ENCODE assay signal across 1 cellular context in the genomic region with DNA sequence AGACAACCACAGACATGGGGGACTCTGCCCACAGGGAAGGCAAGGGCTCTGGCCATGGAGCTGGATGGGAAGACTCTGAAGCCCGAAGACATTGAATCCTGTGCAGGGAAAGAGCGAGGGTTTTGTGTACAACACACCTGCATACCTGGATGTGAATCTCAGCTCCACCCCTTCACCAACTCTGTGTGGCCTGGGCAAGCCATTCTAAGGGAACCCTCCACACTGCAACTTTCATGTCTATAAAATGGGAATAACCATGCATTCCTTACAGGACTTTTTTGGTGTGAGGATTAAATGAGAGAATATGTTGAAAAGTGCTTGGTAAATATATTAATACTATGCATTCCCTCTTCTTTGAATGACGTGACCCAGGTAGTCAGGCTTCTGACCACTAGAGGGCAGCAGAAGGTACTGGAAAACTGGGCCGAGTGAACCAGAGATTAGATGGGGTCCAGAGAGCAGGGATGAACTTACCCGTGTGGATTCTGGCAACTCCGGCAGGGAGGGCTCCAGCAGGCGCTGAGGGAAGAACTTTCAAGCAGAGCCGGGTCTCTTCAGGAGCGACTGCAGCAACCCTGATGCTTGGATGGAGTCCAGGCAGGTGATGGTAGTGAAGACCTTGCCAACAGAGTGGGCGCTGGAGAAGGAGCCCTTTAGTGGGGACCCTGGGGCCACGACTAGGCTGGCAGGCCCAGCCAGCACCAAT.
TF ChIP-seq lines count a peak whose summit lies in the region.

No MANE protein-coding gene starts in this region.

TF ChIP-seq in HepG2, 621 proteins besides CTCF, POLR2A, EP300 and RAD21 (continued from another document and continues in another):
- TF ChIP-seq, protein P1, sequence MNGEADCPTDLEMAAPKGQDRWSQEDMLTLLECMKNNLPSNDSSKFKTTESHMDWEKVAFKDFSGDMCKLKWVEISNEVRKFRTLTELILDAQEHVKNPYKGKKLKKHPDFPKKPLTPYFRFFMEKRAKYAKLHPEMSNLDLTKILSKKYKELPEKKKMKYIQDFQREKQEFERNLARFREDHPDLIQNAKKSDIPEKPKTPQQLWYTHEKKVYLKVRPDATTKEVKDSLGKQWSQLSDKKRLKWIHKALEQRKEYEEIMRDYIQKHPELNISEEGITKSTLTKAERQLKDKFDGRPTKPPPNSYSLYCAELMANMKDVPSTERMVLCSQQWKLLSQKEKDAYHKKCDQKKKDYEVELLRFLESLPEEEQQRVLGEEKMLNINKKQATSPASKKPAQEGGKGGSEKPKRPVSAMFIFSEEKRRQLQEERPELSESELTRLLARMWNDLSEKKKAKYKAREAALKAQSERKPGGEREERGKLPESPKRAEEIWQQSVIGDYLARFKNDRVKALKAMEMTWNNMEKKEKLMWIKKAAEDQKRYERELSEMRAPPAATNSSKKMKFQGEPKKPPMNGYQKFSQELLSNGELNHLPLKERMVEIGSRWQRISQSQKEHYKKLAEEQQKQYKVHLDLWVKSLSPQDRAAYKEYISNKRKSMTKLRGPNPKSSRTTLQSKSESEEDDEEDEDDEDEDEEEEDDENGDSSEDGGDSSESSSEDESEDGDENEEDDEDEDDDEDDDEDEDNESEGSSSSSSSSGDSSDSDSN (CRISPR knock-in tag; IDR thresholded peaks at IDR 0.05) = no peak; the same call in 1 of the 2 replicates
- TF ChIP-seq SRSF1 (optimal IDR thresholded peaks at IDR 0.05; ENCODE audit: low read depth, low read length) (peak; percentile 40), ZNF775 (CRISPR knock-in tag; IDR thresholded peaks at IDR 0.05; ENCODE audit: borderline replicate concordance) (no peak), FOXP1 (IDR thresholded peaks at IDR 0.05) (no peak), FOXP1 (CRISPR knock-in tag; IDR thresholded peaks at IDR 0.05) (no peak), KLF12 (CRISPR knock-in tag; IDR thresholded peaks at IDR 0.05; ENCODE audit: borderline replicate concordance) (no peak), KAT2B (IDR thresholded peaks at IDR 0.05; ENCODE audit: borderline replicate concordance, low read depth, low read length) (no peak), ZNF343 (CRISPR knock-in tag; IDR thresholded peaks at IDR 0.05) (no peak), ZNF205 (CRISPR knock-in tag; IDR thresholded peaks at IDR 0.05) (0 out of 2 replicates have a peak, but pooled peaks have one; percentile 22), FOXA3 (CRISPR knock-in tag; IDR thresholded peaks at IDR 0.05) (peak; percentile 15; the same call in 1 of the 2 replicates), ZNF557 (CRISPR knock-in tag; IDR thresholded peaks at IDR 0.05) (0 out of 2 replicates have a peak, but pooled peaks have one; percentile 13), ZNF879 (CRISPR knock-in tag; IDR thresholded peaks at IDR 0.05) (no peak), ZNF549 (CRISPR knock-in tag; IDR thresholded peaks at IDR 0.05) (no peak), SMARCE1 (IDR thresholded peaks at IDR 0.05; ENCODE audit: borderline replicate concordance) (no peak), ZNF788 (CRISPR knock-in tag; IDR thresholded peaks at IDR 0.05; ENCODE audit: borderline replicate concordance) (no peak), ZSCAN25 (CRISPR knock-in tag; IDR thresholded peaks at IDR 0.05) (0 out of 2 replicates have a peak, but pooled peaks have one; percentile 62), ZNF782 (CRISPR knock-in tag; IDR thresholded peaks at IDR 0.05; ENCODE audit: borderline replicate concordance) (no peak), ZNF619 (CRISPR knock-in tag; IDR thresholded peaks at IDR 0.05) (no peak), ZNF510 (CRISPR knock-in tag; IDR thresholded peaks at IDR 0.05; ENCODE audit: low read depth) (no peak), HNRNPUL1 (IDR thresholded peaks at IDR 0.05; ENCODE audit: low read depth, low read length) (no peak), ZNF780A (CRISPR knock-in tag; IDR thresholded peaks at IDR 0.05) (no peak), TOE1 (CRISPR knock-in tag; IDR thresholded peaks at IDR 0.05) (no peak), ZNF274 (CRISPR knock-in tag; IDR thresholded peaks at IDR 0.05) (no peak), NR2F6 (IDR thresholded peaks at IDR 0.05) (no peak), NR2F6 (CRISPR knock-in tag; IDR thresholded peaks at IDR 0.05) (peak; percentile 60; the same call in 1 of the 2 replicates), KLF6 (CRISPR knock-in tag; IDR thresholded peaks at IDR 0.05) (peak; percentile 54; the same call in 1 of the 2 replicates), KDM3A (CRISPR knock-in tag; IDR thresholded peaks at IDR 0.05; ENCODE audit: low read depth) (no peak), ZNF12 (CRISPR knock-in tag; IDR thresholded peaks at IDR 0.05) (no peak), ZEB1 (IDR thresholded peaks at IDR 0.05; ENCODE audit: insufficient replicate concordance, low read depth) (peak; percentile 49), GTF2F1 (IDR thresholded peaks at IDR 0.05; ENCODE audit: low read length) (no peak), ZFP36 (IDR thresholded peaks at IDR 0.05; ENCODE audit: borderline replicate concordance, low read depth, low read length, partially characterized antibody) (no peak), ZNF709 (CRISPR knock-in tag; IDR thresholded peaks at IDR 0.05) (no peak), JDP2 (CRISPR knock-in tag; IDR thresholded peaks at IDR 0.05; ENCODE audit: borderline replicate concordance) (no peak), ZKSCAN1 (IDR thresholded peaks at IDR 0.05; ENCODE audit: low read length) (no peak), ZNF24 (IDR thresholded peaks at IDR 0.05) (no peak), CREM (IDR thresholded peaks at IDR 0.05) (no peak), CREM (CRISPR knock-in tag; IDR thresholded peaks at IDR 0.05) (no peak), SUZ12 (IDR thresholded peaks at IDR 0.05; ENCODE audit: low read depth, low read length) (no peak), ZFP41 (CRISPR knock-in tag; IDR thresholded peaks at IDR 0.05; ENCODE audit: borderline replicate concordance) (no peak), ZNF790 (CRISPR knock-in tag; IDR thresholded peaks at IDR 0.05; ENCODE audit: borderline replicate concordance) (no peak), ATF7 (IDR thresholded peaks at IDR 0.05) (no peak), ATF7 (CRISPR knock-in tag; IDR thresholded peaks at IDR 0.05) (no peak), SMAD1 (CRISPR knock-in tag; IDR thresholded peaks at IDR 0.05; ENCODE audit: borderline replicate concordance, low read depth) (no peak), ZFX (CRISPR knock-in tag; IDR thresholded peaks at IDR 0.05; ENCODE audit: low read depth) (peak; percentile 34)
- TF ChIP-seq, protein P2, sequence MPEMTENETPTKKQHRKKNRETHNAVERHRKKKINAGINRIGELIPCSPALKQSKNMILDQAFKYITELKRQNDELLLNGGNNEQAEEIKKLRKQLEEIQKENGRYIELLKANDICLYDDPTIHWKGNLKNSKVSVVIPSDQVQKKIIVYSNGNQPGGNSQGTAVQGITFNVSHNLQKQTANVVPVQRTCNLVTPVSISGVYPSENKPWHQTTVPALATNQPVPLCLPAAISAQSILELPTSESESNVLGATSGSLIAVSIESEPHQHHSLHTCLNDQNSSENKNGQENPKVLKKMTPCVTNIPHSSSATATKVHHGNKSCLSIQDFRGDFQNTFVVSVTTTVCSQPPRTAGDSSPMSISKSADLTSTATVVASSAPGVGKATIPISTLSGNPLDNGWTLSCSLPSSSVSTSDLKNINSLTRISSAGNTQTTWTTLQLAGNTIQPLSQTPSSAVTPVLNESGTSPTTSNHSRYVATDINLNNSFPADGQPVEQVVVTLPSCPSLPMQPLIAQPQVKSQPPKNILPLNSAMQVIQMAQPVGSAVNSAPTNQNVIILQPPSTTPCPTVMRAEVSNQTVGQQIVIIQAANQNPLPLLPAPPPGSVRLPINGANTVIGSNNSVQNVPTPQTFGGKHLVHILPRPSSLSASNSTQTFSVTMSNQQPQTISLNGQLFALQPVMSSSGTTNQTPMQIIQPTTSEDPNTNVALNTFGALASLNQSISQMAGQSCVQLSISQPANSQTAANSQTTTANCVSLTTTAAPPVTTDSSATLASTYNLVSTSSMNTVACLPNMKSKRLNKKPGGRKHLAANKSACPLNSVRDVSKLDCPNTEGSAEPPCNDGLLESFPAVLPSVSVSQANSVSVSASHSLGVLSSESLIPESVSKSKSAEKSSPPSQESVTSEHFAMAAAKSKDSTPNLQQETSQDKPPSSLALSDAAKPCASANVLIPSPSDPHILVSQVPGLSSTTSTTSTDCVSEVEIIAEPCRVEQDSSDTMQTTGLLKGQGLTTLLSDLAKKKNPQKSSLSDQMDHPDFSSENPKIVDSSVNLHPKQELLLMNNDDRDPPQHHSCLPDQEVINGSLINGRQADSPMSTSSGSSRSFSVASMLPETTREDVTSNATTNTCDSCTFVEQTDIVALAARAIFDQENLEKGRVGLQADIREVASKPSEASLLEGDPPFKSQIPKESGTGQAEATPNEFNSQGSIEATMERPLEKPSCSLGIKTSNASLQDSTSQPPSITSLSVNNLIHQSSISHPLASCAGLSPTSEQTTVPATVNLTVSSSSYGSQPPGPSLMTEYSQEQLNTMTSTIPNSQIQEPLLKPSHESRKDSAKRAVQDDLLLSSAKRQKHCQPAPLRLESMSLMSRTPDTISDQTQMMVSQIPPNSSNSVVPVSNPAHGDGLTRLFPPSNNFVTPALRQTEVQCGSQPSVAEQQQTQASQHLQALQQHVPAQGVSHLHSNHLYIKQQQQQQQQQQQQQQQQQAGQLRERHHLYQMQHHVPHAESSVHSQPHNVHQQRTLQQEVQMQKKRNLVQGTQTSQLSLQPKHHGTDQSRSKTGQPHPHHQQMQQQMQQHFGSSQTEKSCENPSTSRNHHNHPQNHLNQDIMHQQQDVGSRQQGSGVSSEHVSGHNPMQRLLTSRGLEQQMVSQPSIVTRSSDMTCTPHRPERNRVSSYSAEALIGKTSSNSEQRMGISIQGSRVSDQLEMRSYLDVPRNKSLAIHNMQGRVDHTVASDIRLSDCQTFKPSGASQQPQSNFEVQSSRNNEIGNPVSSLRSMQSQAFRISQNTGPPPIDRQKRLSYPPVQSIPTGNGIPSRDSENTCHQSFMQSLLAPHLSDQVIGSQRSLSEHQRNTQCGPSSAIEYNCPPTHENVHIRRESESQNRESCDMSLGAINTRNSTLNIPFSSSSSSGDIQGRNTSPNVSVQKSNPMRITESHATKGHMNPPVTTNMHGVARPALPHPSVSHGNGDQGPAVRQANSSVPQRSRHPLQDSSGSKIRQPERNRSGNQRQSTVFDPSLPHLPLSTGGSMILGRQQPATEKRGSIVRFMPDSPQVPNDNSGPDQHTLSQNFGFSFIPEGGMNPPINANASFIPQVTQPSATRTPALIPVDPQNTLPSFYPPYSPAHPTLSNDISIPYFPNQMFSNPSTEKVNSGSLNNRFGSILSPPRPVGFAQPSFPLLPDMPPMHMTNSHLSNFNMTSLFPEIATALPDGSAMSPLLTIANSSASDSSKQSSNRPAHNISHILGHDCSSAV (CRISPR knock-in tag; IDR thresholded peaks at IDR 0.05; ENCODE audit: borderline replicate concordance) = no peak
- TF ChIP-seq, protein P3, sequence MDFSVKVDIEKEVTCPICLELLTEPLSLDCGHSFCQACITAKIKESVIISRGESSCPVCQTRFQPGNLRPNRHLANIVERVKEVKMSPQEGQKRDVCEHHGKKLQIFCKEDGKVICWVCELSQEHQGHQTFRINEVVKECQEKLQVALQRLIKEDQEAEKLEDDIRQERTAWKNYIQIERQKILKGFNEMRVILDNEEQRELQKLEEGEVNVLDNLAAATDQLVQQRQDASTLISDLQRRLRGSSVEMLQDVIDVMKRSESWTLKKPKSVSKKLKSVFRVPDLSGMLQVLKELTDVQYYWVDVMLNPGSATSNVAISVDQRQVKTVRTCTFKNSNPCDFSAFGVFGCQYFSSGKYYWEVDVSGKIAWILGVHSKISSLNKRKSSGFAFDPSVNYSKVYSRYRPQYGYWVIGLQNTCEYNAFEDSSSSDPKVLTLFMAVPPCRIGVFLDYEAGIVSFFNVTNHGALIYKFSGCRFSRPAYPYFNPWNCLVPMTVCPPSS (IDR thresholded peaks at IDR 0.05) = no peak
- TF ChIP-seq, protein P4, sequence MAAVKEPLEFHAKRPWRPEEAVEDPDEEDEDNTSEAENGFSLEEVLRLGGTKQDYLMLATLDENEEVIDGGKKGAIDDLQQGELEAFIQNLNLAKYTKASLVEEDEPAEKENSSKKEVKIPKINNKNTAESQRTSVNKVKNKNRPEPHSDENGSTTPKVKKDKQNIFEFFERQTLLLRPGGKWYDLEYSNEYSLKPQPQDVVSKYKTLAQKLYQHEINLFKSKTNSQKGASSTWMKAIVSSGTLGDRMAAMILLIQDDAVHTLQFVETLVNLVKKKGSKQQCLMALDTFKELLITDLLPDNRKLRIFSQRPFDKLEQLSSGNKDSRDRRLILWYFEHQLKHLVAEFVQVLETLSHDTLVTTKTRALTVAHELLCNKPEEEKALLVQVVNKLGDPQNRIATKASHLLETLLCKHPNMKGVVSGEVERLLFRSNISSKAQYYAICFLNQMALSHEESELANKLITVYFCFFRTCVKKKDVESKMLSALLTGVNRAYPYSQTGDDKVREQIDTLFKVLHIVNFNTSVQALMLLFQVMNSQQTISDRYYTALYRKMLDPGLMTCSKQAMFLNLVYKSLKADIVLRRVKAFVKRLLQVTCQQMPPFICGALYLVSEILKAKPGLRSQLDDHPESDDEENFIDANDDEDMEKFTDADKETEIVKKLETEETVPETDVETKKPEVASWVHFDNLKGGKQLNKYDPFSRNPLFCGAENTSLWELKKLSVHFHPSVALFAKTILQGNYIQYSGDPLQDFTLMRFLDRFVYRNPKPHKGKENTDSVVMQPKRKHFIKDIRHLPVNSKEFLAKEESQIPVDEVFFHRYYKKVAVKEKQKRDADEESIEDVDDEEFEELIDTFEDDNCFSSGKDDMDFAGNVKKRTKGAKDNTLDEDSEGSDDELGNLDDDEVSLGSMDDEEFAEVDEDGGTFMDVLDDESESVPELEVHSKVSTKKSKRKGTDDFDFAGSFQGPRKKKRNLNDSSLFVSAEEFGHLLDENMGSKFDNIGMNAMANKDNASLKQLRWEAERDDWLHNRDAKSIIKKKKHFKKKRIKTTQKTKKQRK (IDR thresholded peaks at IDR 0.05; ENCODE audit: low read length) = no peak
- TF ChIP-seq, protein P5, sequence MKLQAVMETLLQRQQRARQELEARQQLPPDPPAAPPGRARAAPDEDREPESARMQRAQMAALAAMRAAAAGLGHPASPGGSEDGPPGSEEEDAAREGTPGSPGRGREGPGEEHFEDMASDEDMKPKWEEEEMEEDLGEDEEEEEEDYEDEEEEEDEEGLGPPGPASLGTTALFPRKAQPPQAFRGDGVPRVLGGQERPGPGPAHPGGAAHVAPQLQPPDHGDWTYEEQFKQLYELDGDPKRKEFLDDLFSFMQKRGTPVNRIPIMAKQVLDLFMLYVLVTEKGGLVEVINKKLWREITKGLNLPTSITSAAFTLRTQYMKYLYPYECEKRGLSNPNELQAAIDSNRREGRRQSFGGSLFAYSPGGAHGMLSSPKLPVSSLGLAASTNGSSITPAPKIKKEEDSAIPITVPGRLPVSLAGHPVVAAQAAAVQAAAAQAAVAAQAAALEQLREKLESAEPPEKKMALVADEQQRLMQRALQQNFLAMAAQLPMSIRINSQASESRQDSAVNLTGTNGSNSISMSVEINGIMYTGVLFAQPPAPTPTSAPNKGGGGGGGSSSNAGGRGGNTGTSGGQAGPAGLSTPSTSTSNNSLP (IDR thresholded peaks at IDR 0.05; ENCODE audit: low read depth, low read length) = peak; percentile 30; the same call in 1 of the 2 replicates
